In the genomic region with DNA sequence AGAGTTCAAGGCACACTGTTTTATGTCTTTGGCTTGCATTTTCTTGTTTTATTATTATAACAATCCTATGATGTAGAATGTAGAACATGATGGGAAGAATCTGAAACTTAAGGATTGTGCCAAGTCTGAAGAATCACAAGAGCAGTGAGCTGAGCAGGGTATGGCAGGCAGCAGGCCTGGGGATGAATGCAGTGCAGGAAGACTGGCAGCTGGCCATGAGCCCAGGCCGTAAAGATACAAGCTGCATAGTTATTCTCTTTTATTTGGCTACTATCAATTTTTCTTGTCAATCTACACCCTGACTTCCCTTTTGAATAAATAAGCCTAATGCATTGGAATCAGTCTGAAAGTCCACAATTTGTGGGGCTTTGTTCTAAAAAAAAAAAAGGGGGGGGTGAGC, we compare ENCODE assay signal across 27 cellular contexts.
DNase-seq lines count a peak whose midpoint lies in the region; ATAC-seq and TF ChIP-seq lines count a peak whose summit lies in the region.
"Had no signal": no experiment of that assay in that cellular context is flagged by ENCODE, and none has a peak within 500 bp of the region (broad histone marks: within the 10 kb centered on the region; RNA-seq: fewer than 3 reads in every experiment).

No MANE protein-coding gene starts in this region.

- H3K27me3 ChIP-seq in left ventricle myocardium inferior (ENCODE audit: low read depth) = no peaks in the 10 kb centered on the region
- no peaks in the 10 kb centered on the region for H3K27me3 ChIP-seq in ascending aorta
- no peaks in the 10 kb centered on the region for H3K27me3 ChIP-seq in right cardiac atrium (ENCODE audit: control insufficient read depth, insufficient read depth)
- H3K27me3 ChIP-seq in BE2C = no peaks in the 10 kb centered on the region
- H3K27me3 ChIP-seq: adrenal gland; BLaER1 treated with 17β-estradiol and CSF1 and Interleukin-3, amounts not matched to agents 10 nM and 100 nM; left lung; MG63; pancreas had no signal

- H3K9me3 ChIP-seq in left ventricle myocardium inferior (replicated peaks) = no peaks in the 10 kb centered on the region
- H3K9me3 ChIP-seq in ascending aorta = no peaks in the 10 kb centered on the region
- H3K9me3 ChIP-seq in right cardiac atrium (ENCODE audit: control insufficient read depth, low read length) = no peaks in the 10 kb centered on the region
- H3K9me3 ChIP-seq in BE2C = no peaks in the 10 kb centered on the region
- H3K9me3 ChIP-seq: adrenal gland; BLaER1 treated with 17β-estradiol and CSF1 and Interleukin-3, amounts not matched to agents 10 nM and 100 nM; HAP-1; left lung; MG63; pancreas had no signal

- DNase-seq in left cardiac atrium = peak; percentile 24
- DNase-seq in left ventricle myocardium inferior = no peak
- no peak for DNase-seq in ascending aorta (ENCODE audit: low spot score in 2 of 2)
- DNase-seq in right cardiac atrium = peak; percentile 16 to 71 (median 46)
- no peak for DNase-seq in CD1c-positive myeloid dendritic cell (ENCODE audit: extremely low spot score)
- DNase-seq in BE2C = no peak
- DNase-seq: activated CD4-positive, alpha-beta T cell treated with anti-CD3 and anti-CD28 coated beads, Interleukin-2, amount 50 U/mL, for 48 hours; activated naive CD4-positive, alpha-beta T cell treated with anti-CD3 and anti-CD28 coated beads, Interleukin-2, amount 10 ng/mL, durations not matched to agents 7 days and 5 days; adrenal gland; DMS53; KBM-7; left lung; mesendoderm; MG63; NCI-H1417 treated with DMSO at 0.1 percent for 48 hours; NCI-H524 treated with DMSO at 0.1 percent for 48 hours; SHP77 treated with DMSO at 0.1 percent for 48 hours; stimulated activated CD4-positive, alpha-beta T cell treated with anti-CD3 and anti-CD28 coated beads, Interleukin-1b, Interleukin-23, amount 100 ng/mL, for 48 hours; stimulated activated naive CD8-positive, alpha-beta T cell treated with anti-CD3 and anti-CD28 coated beads, Interleukin-15, Interleukin-2, amounts not matched to agents 100 U/mL and 50 U/mL, for 24 hours had no signal

- H3K27ac ChIP-seq in left ventricle myocardium inferior (replicated peaks) (no peak overlapping the region), ascending aorta (peak overlapping the region; percentile 8 to 51), right cardiac atrium (ENCODE audit: low read length) (no peak overlapping the region)
- H3K27ac ChIP-seq: adrenal gland; BLaER1 treated with 17β-estradiol and CSF1 and Interleukin-3, amounts not matched to agents 10 nM and 100 nM; epithelial cell of prostate; HL-60; left lung; pancreas had no signal

- no peaks in the 10 kb centered on the region for H3K36me3 ChIP-seq in left ventricle myocardium inferior
- H3K36me3 ChIP-seq in ascending aorta = no peaks in the 10 kb centered on the region
- H3K36me3 ChIP-seq in BE2C = no peaks in the 10 kb centered on the region
- H3K36me3 ChIP-seq: adrenal gland; BLaER1 treated with 17β-estradiol and CSF1 and Interleukin-3, amounts not matched to agents 10 nM and 100 nM; HAP-1; left lung; MG63; pancreas had no signal

- ATAC-seq in left cardiac atrium (no peak), right cardiac atrium (no peak), GM18868 (IDR thresholded peaks at IDR 0.05; ENCODE audit: unreplicated experiment) (no peak)
- ATAC-seq: activated CD4-positive, CD25-positive, alpha-beta regulatory T cell treated with anti-CD3 and anti-CD28 coated beads, Interleukin-2, amount 50 U/mL, for 24 hours; left lung; Panc1; pancreas; stimulated activated naive CD8-positive, alpha-beta T cell treated with anti-CD3 and anti-CD28 coated beads, Interleukin-15, Interleukin-2, amounts not matched to agents 100 U/mL and 50 U/mL, for 24 hours had no signal

- intact Hi-C loops in left cardiac atrium (cut with DNase I) (no loop called here), left ventricle myocardium inferior (cut with micrococcal nuclease) (no loop called here), ascending aorta (cut with DNase I) (no loop called here), right cardiac atrium (cut with DNase I) (no loop called here)

- no peak overlapping the region for H3K4me3 ChIP-seq in left ventricle myocardium inferior
- H3K4me3 ChIP-seq in ascending aorta = no peak overlapping the region
- no peak overlapping the region for H3K4me3 ChIP-seq in right cardiac atrium (ENCODE audit: low read length)
- H3K4me3 ChIP-seq in BE2C (ENCODE audit: low read depth, low read length) = no peak overlapping the region
- H3K4me3 ChIP-seq: adrenal gland; BLaER1 treated with 17β-estradiol and CSF1 and Interleukin-3, amounts not matched to agents 10 nM and 100 nM; HAP-1; left lung; MG63; pancreas had no signal

- no peak for TF ChIP-seq CTCF in left ventricle myocardium inferior (IDR thresholded peaks at IDR 0.05; ENCODE audit: borderline replicate concordance)
- no peak for TF ChIP-seq CTCF in ascending aorta (IDR thresholded peaks at IDR 0.05)
- no peak for TF ChIP-seq CTCF in BE2C (IDR thresholded peaks at IDR 0.05; ENCODE audit: low read depth, low read length)

- WGBS in right cardiac atrium = 31% methylated on average over 1 of the region's 1 CpG

- no peaks in the 10 kb centered on the region for H3K4me1 ChIP-seq in left ventricle myocardium inferior
- no peaks in the 10 kb centered on the region for H3K4me1 ChIP-seq in ascending aorta
- H3K4me1 ChIP-seq in right cardiac atrium (ENCODE audit: control insufficient read depth, insufficient read depth, low read length) = no peaks in the 10 kb centered on the region
- no peaks in the 10 kb centered on the region for H3K4me1 ChIP-seq in BE2C
- H3K4me1 ChIP-seq: adrenal gland; BLaER1 treated with 17β-estradiol and CSF1 and Interleukin-3, amounts not matched to agents 10 nM and 100 nM; HAP-1; left lung; pancreas had no signal

Comparison
In these comparisons a context has a peak if more than half of its experiments do, and no peak if none do; other contexts are left out.
1. DNase-seq: peak in left cardiac atrium (single experiment) and right cardiac atrium (3 of 3); none in left ventricle myocardium inferior (single experiment), ascending aorta (0 of 2), CD1c-positive myeloid dendritic cell (single experiment) and BE2C (single experiment).
2. H3K27ac ChIP-seq: peak in ascending aorta (2 of 2); none in left ventricle myocardium inferior (single experiment) and right cardiac atrium (single experiment).